Comparison of ENCODE assay signal across 20 cellular contexts in the genomic region with DNA sequence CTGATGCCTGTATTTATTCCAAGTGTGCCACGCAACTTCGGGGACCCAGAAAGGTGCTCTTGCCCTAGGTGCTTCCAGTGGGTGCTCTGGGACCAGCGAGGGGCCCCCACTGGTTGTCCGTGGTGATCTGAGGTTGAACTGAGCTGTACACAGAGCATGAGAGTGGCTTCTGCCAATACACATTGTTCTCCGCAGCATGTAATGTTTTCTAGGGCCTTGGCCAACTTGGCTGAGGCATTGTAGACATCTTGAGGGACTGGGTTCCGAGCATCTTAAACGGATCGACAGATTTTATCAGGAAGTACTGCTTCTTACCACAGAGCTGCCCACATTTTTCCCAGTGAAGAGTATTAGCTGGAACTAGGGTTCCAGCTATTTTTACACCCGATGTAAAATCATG.
"Had no signal": no experiment of that assay in that cellular context is flagged by ENCODE, and none has a peak within 500 bp of the region (broad histone marks: within the 10 kb centered on the region; RNA-seq: fewer than 3 reads in every experiment).

No MANE protein-coding gene starts in this region.

- H3K9me3 ChIP-seq: esophagus squamous epithelium, prostate gland, right lobe of liver, stomach, thyroid gland had no signal

- H3K4me3 ChIP-seq: cardiac muscle cell, coronary artery, esophagus squamous epithelium, prostate gland, right lobe of liver, stomach, thyroid gland had no signal

- H3K27ac ChIP-seq: cardiac muscle cell, coronary artery, esophagus squamous epithelium, prostate gland, right lobe of liver, stomach, thyroid gland had no signal

- H3K4me1 ChIP-seq: esophagus squamous epithelium, prostate gland, right lobe of liver, stomach had no signal

- DNase-seq: dermis blood vessel endothelial cell; effector memory CD4-positive, alpha-beta T cell; esophagus squamous epithelium; head of caudate nucleus; hippocampal formation; mesendoderm; naive thymus-derived CD8-positive, alpha-beta T cell; nephron progenitor cell; nucleus accumbens; right lobe of liver; stimulated activated CD4-positive, alpha-beta T cell treated with anti-CD3 and anti-CD28 coated beads, Interleukin-2, amount 100 ng/mL, for 24 hours; stimulated activated CD4-positive, alpha-beta T cell treated with anti-CD3 and anti-CD28 coated beads, Interleukin-4, amount 100 ng/mL, for 24 hours; stimulated activated naive CD4-positive, alpha-beta T cell treated with Interleukin-2 at 50 U/mL for 16 hours; stomach; thyroid gland had no signal

- H3K27me3 ChIP-seq: cardiac muscle cell, right lobe of liver, thyroid gland had no signal

- H3K36me3 Mint-ChIP-seq: naive thymus-derived CD8-positive, alpha-beta T cell; stimulated activated effector memory CD8-positive, alpha-beta T cell treated with anti-CD3 and anti-CD28 coated beads, Interleukin-12 subunit alpha, Interleukin-12 subunit beta, amount 100 ng/mL, for 72 hours; type B pancreatic cell had no signal

- ATAC-seq: naive thymus-derived CD8-positive, alpha-beta T cell; right lobe of liver; stimulated activated effector memory CD8-positive, alpha-beta T cell treated with anti-CD3 and anti-CD28 coated beads, Interleukin-12 subunit alpha, Interleukin-12 subunit beta, amount 100 ng/mL, for 72 hours had no signal

- H3K27ac Mint-ChIP-seq: naive thymus-derived CD8-positive, alpha-beta T cell; nephron progenitor cell; stimulated activated effector memory CD8-positive, alpha-beta T cell treated with anti-CD3 and anti-CD28 coated beads, Interleukin-12 subunit alpha, Interleukin-12 subunit beta, amount 100 ng/mL, for 72 hours; type B pancreatic cell had no signal

- H3K4me3 Mint-ChIP-seq: naive thymus-derived CD8-positive, alpha-beta T cell; nephron progenitor cell; stimulated activated effector memory CD8-positive, alpha-beta T cell treated with anti-CD3 and anti-CD28 coated beads, Interleukin-12 subunit alpha, Interleukin-12 subunit beta, amount 100 ng/mL, for 72 hours; type B pancreatic cell had no signal

- H3K9me3 Mint-ChIP-seq: naive thymus-derived CD8-positive, alpha-beta T cell; stimulated activated effector memory CD8-positive, alpha-beta T cell treated with anti-CD3 and anti-CD28 coated beads, Interleukin-12 subunit alpha, Interleukin-12 subunit beta, amount 100 ng/mL, for 72 hours; type B pancreatic cell had no signal

- H3K36me3 ChIP-seq: cardiac muscle cell, esophagus squamous epithelium, prostate gland, right lobe of liver, stomach, thyroid gland had no signal

- H3K4me1 Mint-ChIP-seq: naive thymus-derived CD8-positive, alpha-beta T cell; stimulated activated effector memory CD8-positive, alpha-beta T cell treated with anti-CD3 and anti-CD28 coated beads, Interleukin-12 subunit alpha, Interleukin-12 subunit beta, amount 100 ng/mL, for 72 hours had no signal
